6 cellular contexts compared by ENCODE assay signal in the genomic region with DNA sequence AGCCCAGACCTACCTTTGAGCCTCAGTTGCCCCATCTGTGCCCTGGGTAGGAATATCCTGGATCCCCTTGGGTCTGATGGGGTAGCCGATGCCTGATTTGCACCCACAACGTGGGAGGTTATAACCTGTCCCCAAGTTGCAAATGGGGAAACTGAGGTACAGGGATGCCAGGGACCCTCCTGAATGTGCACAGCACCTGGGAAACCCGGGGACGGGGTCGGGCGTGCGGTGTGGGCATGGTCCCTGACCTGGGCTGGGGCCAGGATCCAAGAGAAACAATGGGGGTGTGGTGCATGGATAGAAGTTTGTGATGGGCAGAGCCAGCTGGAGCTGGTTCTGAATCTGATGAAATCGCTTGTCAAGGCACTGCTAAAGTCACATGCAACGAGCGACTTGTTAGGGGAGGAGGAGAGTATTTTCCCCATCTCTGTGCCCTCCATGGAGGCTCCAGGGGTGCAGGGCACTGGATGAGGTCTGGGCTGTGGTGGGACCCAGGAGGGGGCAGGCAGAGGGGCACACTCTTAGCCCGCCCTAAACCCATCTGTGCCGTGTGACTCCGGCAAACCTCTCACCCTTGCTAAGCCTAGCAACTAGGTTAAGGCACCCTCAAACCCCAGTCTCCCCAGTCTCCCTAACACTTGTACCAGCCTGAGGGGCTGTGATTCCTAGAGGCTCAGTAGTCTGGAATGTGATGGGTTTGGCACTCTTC. TPM values are rescaled to one million over a fixed set of nuclear protein-coding genes. Genes with fewer than 3 reads are reported as not detected.
DNase-seq lines count a peak whose midpoint lies in the region; ATAC-seq and TF ChIP-seq lines count a peak whose summit lies in the region.

No MANE protein-coding gene starts in this region.

- no peak for TF ChIP-seq CTCF in 22Rv1 (IDR thresholded peaks at IDR 0.05)
- no peak for TF ChIP-seq CTCF in PC-3 (conservative IDR thresholded peaks at IDR 0.05; ENCODE audit: low read depth, low read length)

- H4K20me1 ChIP-seq in PC-3 (ENCODE audit: low read length), result no peaks in the 10 kb centered on the region

- CTCF ChIA-PET in PC-3 (lab: Charles Lee), result interaction anchor here (0.6 to 1.0 kb wide), 6 partner anchors 12 to 107 kb away, joined by 3 to 14 read pairs (median 4); no protein-coding TSS in a partner anchor

- ATAC-seq in PC-3 (no peak), HG03520 (IDR thresholded peaks at IDR 0.05; ENCODE audit: unreplicated experiment) (no peak)

- no peaks in the 10 kb centered on the region for H3F3A ChIP-seq in PC-3 (ENCODE audit: low read length, unreplicated experiment)

- H2AFZ ChIP-seq in PC-3 (ENCODE audit: low read length), result no peak overlapping the region

- peaks cover 6% of the 10 kb centered on the region for H3K4me1 ChIP-seq in PC-3 (ENCODE audit: insufficient read depth, low read length)

- intact Hi-C loops in PC-3 (cut with micrococcal nuclease), result no loop called here

- H3K9me3 ChIP-seq in PC-3 (ENCODE audit: low read length) (no peaks in the 10 kb centered on the region), iPS-18c (ENCODE audit: control insufficient read depth, insufficient read depth, low read length) (no peaks in the 10 kb centered on the region)

- H3K79me2 ChIP-seq in PC-3 (ENCODE audit: low read length), result no peaks in the 10 kb centered on the region; the same call in 1 of the 2 replicates

- BruUV-seq in PC-3 (replicated peaks; lab: Mats Ljungman, UMichigan), result TSS peak; percentile 53

- POLR2A ChIA-PET in PC-3 (lab: Charles Lee; ENCODE audit: unreplicated experiment), result interaction anchor here (0.5 kb wide), 1 partner anchor 876 kb away, joined by 16 read pairs; no protein-coding TSS in a partner anchor

- peak overlapping the region; percentile 53 for H3K4me2 ChIP-seq in PC-3 (ENCODE audit: low read length)

- no peaks in the 10 kb centered on the region for H3K36me3 ChIP-seq in PC-3 (ENCODE audit: low read depth, low read length)

- no peaks in the 10 kb centered on the region for H3K27me3 ChIP-seq in PC-3 (ENCODE audit: low read length)

- H3K4me3 ChIP-seq in PC-3 (ENCODE audit: low read length) (peak overlapping the region; percentile 47), iPS-18c (ENCODE audit: insufficient read depth, low read depth, low read length) (peak overlapping the region; percentile 34; the same call in 1 of the 2 replicates)

- peak overlapping the region; percentile 69 for H3K27ac ChIP-seq in 22Rv1
- H3K27ac ChIP-seq in PC-3 (ENCODE audit: low read length), result no peak overlapping the region

- DNase-seq in PC-3 (no peak), germinal center (ENCODE audit: low spot score) (no peak), AML-193 (lab: John Stamatoyannopoulos, UW) (no peak)

- H3K9ac ChIP-seq in PC-3 (ENCODE audit: low read length), result 0 out of 2 replicates have a peak overlapping the region, but pooled peaks have one; percentile 17

- no peaks in the 10 kb centered on the region for H3K9me2 ChIP-seq in PC-3 (replicated peaks; ENCODE audit: low read length)

RNA-seq across cellular contexts. Expression of gene GDF15, which starts 0.7 kb away (rescaled TPM):
- total RNA-seq in PC-3 (2014; rRNA removed), result 84.3 and 105 TPM in 2 replicates

RNA-seq across cellular contexts. Expression of gene LRRC25, which starts 10.7 kb away (rescaled TPM):
- not detected in 2 replicates for total RNA-seq in PC-3 (2014; rRNA removed)

RNA-seq across cellular contexts. Expression of gene SSBP4, which starts 32.5 kb away (rescaled TPM):
- 97.5 and 99.9 TPM in 2 replicates for total RNA-seq in PC-3 (2014; rRNA removed)

RNA-seq across cellular contexts. Expression of gene PGPEP1, which starts 46.3 kb away (rescaled TPM):
- total RNA-seq in PC-3 (2014; rRNA removed), result 9.6 and 11.4 TPM in 2 replicates

RNA-seq across cellular contexts. Expression of gene ISYNA1, which starts 51.2 kb away (rescaled TPM):
- 19.4 TPM in 2 replicates for total RNA-seq in PC-3 (2014; rRNA removed)
